15 cellular contexts compared by ENCODE assay signal in genomic region chr7:149880871-149881301, GRCh38. TPM values are rescaled to one million over a fixed set of nuclear protein-coding genes. Genes with fewer than 3 reads are reported as not detected.
DNase-seq lines count a peak whose midpoint lies in the region; ATAC-seq, FAIRE-seq and TF ChIP-seq lines count a peak whose summit lies in the region.
"Had no signal": no experiment of that assay in that cellular context is flagged by ENCODE, and none has a peak within 500 bp of the region (broad histone marks: within the 10 kb centered on the region; RNA-seq: fewer than 3 reads in every experiment).

No MANE protein-coding gene starts in this region.

- no peak for TF ChIP-seq CTCF in left ventricle myocardium inferior (IDR thresholded peaks at IDR 0.05; ENCODE audit: borderline replicate concordance)
- no peak for TF ChIP-seq CTCF in prostate gland (IDR thresholded peaks at IDR 0.05)
- no peak for TF ChIP-seq CTCF in ovary (IDR thresholded peaks at IDR 0.05)

- no peaks in the 10 kb centered on the region for H3K27me3 ChIP-seq in left ventricle myocardium inferior (ENCODE audit: low read depth)
- no peaks in the 10 kb centered on the region for H3K27me3 ChIP-seq in prostate gland (replicated peaks; ENCODE audit: insufficient read depth)
- no peaks in the 10 kb centered on the region for H3K27me3 ChIP-seq in ovary

- H3K36me3 ChIP-seq in left ventricle myocardium inferior = peaks cover 6% of the 10 kb centered on the region
- no peaks in the 10 kb centered on the region for H3K36me3 ChIP-seq in prostate gland
- no peaks in the 10 kb centered on the region for H3K36me3 ChIP-seq in ovary

- H3K4me3 ChIP-seq in left ventricle myocardium inferior (peak overlapping the region; percentile 17), prostate gland (no peak overlapping the region), ovary (no peak overlapping the region)

- ATAC-seq in GM21737 (IDR thresholded peaks at IDR 0.05; ENCODE audit: unreplicated experiment) = no peak
- ATAC-seq: activated T-cell treated with anti-CD3 and anti-CD28 coated beads, Interleukin-2, amount 50 U/mL, for 4 hours; Panc1 had no signal

- intact Hi-C loops in left ventricle myocardium inferior (cut with micrococcal nuclease) (no loop called here), prostate gland (cut with DNase I) (loop anchor here (10.0 kb wide), 1 partner anchor 394 kb away; no protein-coding TSS in a partner anchor), ovary (cut with DNase I) (loop anchor here in 1 of 4 donors (10.0 kb wide), 1 partner anchor 394 kb away; no protein-coding TSS in a partner anchor)

- H3K9me3 ChIP-seq in left ventricle myocardium inferior (replicated peaks) = no peaks in the 10 kb centered on the region
- no peaks in the 10 kb centered on the region for H3K9me3 ChIP-seq in prostate gland
- H3K9me3 ChIP-seq in ovary = no peaks in the 10 kb centered on the region

- TF ChIP-seq EP300 in ovary (IDR thresholded peaks at IDR 0.05) = no peak

- peaks cover 68% of the 10 kb centered on the region for H3K4me1 ChIP-seq in left ventricle myocardium inferior
- H3K4me1 ChIP-seq in prostate gland (replicated peaks) = no peaks in the 10 kb centered on the region
- H3K4me1 ChIP-seq in ovary (ENCODE audit: insufficient read depth) = peaks cover 4% of the 10 kb centered on the region

- no peak for TF ChIP-seq POLR2A in GM12891 (IDR thresholded peaks at IDR 0.05; ENCODE audit: low read depth, low read length)
- no peak for TF ChIP-seq POLR2A in prostate gland (IDR thresholded peaks at IDR 0.05)
- no peak for TF ChIP-seq POLR2A in ovary (IDR thresholded peaks at IDR 0.05)

- FAIRE-seq in GM12891 (lab: Jason Lieb, UNC) = no peak
- FAIRE-seq: GM12892, HTR-8/SVneo had no signal

- peak; percentile 0 for DNase-seq in GM12891 (ENCODE audit: insufficient read length, low spot score)
- DNase-seq in amygdala (lab: John Stamatoyannopoulos, UW) = peak in 49 of 56 donors; percentile 43 to 89 (median 69)
- DNase-seq in left ventricle myocardium inferior = peak; percentile 79
- DNase-seq in prostate gland (ENCODE audit: low spot score) = peak; percentile 3
- DNase-seq in ovary = no peak
- DNase-seq in NK-92 (lab: John Stamatoyannopoulos, UW; ENCODE audit: unreplicated experiment) = no peak
- no peak for DNase-seq in SHP77 (lab: John Stamatoyannopoulos, UW)
- DNase-seq: activated CD4-positive, alpha-beta T cell treated with anti-CD3 and anti-CD28 coated beads, Interleukin-2, amount 10 ng/mL, durations not matched to agents 24 days and 14 days; activated T-cell treated with anti-CD3 and anti-CD28 coated beads, Interleukin-2, amount 50 U/mL, for 4 hours; DND-41; NCI-H226 had no signal

- H3K27ac ChIP-seq in left ventricle myocardium inferior (replicated peaks) = peak overlapping the region; percentile 77
- no peak overlapping the region for H3K27ac ChIP-seq in prostate gland
- H3K27ac ChIP-seq in ovary = no peak overlapping the region

- WGBS in prostate gland = 29% methylated on average over 13 of the region's 13 CpGs
- 73 to 83% (median 82%) methylated on average over 13 of the region's 13 CpGs for WGBS in ovary, 3 donors

TF ChIP-seq in GM12891, 5 proteins besides CTCF, POLR2A, EP300 and RAD21:
- TF ChIP-seq POU2F2 (IDR thresholded peaks at IDR 0.05; ENCODE audit: low read depth, low read length) (no peak), POLR2AphosphoS5 (IDR thresholded peaks at IDR 0.05; ENCODE audit: low read depth, low read length) (no peak), PAX5 (IDR thresholded peaks at IDR 0.05; ENCODE audit: insufficient read depth, low read length, severe bottlenecking) (no peak), TAF1 (IDR thresholded peaks at IDR 0.05; ENCODE audit: low read depth, low read length) (no peak), SPI1 (IDR thresholded peaks at IDR 0.05; ENCODE audit: low read depth, low read length) (no peak)

RNA-seq across cellular contexts. Expression of gene ATP6V0E2, which starts 7.1 kb away (rescaled TPM):
- polyA plus RNA-seq in GM12891 (2012; ENCODE audit: low read depth, missing spikeins) = 16.8 TPM
- 120 TPM for total RNA-seq in left ventricle myocardium inferior
- total RNA-seq in prostate gland = 10 to 100 TPM; 67.3 to 95.3 TPM
- total RNA-seq in ovary = 10 to 100 TPM; 10.7 to 19.6 (median 13.2) TPM
- polyA plus RNA-seq in ovary = 10 to 100 TPM in 1 of 2 donors, 1 to 10 TPM in 1; 10.0 to 10.4 TPM

RNA-seq across cellular contexts. Expression of gene ZNF862, which starts 42.7 kb away (rescaled TPM):
- polyA plus RNA-seq in GM12891 (2012; ENCODE audit: low read depth, missing spikeins) = 6.3 TPM
- total RNA-seq in left ventricle myocardium inferior = 10.4 TPM
- total RNA-seq in prostate gland = 10 to 100 TPM; 19.8 to 25.4 TPM
- 10 to 100 TPM; 13.6 to 29.8 (median 22.8) TPM for total RNA-seq in ovary
- 10 to 100 TPM; 11.4 to 11.8 TPM for polyA plus RNA-seq in ovary

Comparison
In these comparisons a context has a peak if more than half of its experiments do, and no peak if none do; other contexts are left out.
1. DNase-seq: peak in GM12891 (single experiment), amygdala (49 of 56), left ventricle myocardium inferior (single experiment) and prostate gland (single experiment); none in ovary (0 of 5), NK-92 (single experiment) and SHP77 (0 of 2).